In genomic region chr15:70569718-70570231, GRCh38 we compare ENCODE assay signal across 2 cellular contexts.
TF ChIP-seq lines count a peak whose summit lies in the region.

No MANE protein-coding gene starts in this region.

TF ChIP-seq in SK-N-SH treated with all-trans-retinoic acid at 6 μM for 48 hours, 23 proteins besides CTCF, POLR2A, EP300 and RAD21 (continued from another document):
- TF ChIP-seq, protein P1, sequence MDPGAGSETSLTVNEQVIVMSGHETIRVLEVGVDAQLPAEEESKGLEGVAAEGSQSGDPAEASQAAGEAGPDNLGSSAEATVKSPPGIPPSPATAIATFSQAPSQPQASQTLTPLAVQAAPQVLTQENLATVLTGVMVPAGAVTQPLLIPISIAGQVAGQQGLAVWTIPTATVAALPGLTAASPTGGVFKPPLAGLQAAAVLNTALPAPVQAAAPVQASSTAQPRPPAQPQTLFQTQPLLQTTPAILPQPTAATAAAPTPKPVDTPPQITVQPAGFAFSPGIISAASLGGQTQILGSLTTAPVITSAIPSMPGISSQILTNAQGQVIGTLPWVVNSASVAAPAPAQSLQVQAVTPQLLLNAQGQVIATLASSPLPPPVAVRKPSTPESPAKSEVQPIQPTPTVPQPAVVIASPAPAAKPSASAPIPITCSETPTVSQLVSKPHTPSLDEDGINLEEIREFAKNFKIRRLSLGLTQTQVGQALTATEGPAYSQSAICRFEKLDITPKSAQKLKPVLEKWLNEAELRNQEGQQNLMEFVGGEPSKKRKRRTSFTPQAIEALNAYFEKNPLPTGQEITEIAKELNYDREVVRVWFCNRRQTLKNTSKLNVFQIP (CRISPR knock-in tag; IDR thresholded peaks at IDR 0.05; ENCODE audit: borderline replicate concordance, low read depth): no peak
- TF ChIP-seq ZNF8 (CRISPR knock-in tag; IDR thresholded peaks at IDR 0.05): no peak

TF ChIP-seq in SK-N-SH, 30 proteins besides CTCF, POLR2A, EP300 and RAD21 (continued from another document):
- no peak for TF ChIP-seq PBX3 (IDR thresholded peaks at IDR 0.05)
- TF ChIP-seq, protein P2, sequence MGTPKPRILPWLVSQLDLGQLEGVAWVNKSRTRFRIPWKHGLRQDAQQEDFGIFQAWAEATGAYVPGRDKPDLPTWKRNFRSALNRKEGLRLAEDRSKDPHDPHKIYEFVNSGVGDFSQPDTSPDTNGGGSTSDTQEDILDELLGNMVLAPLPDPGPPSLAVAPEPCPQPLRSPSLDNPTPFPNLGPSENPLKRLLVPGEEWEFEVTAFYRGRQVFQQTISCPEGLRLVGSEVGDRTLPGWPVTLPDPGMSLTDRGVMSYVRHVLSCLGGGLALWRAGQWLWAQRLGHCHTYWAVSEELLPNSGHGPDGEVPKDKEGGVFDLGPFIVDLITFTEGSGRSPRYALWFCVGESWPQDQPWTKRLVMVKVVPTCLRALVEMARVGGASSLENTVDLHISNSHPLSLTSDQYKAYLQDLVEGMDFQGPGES (IDR thresholded peaks at IDR 0.05; ENCODE audit: low read depth, low read length): no peak
- no peak for TF ChIP-seq FOSL2 (IDR thresholded peaks at IDR 0.05; ENCODE audit: borderline replicate concordance, low read depth)
- no peak for TF ChIP-seq YY1 (IDR thresholded peaks at IDR 0.05; ENCODE audit: low read depth)
- TF ChIP-seq TCF12 (IDR thresholded peaks at IDR 0.05): no peak
- no peak for TF ChIP-seq SMC3 (IDR thresholded peaks at IDR 0.05; ENCODE audit: low read depth, low read length)
- TF ChIP-seq, protein P3, sequence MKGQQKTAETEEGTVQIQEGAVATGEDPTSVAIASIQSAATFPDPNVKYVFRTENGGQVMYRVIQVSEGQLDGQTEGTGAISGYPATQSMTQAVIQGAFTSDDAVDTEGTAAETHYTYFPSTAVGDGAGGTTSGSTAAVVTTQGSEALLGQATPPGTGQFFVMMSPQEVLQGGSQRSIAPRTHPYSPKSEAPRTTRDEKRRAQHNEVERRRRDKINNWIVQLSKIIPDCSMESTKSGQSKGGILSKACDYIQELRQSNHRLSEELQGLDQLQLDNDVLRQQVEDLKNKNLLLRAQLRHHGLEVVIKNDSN (IDR thresholded peaks at IDR 0.05; ENCODE audit: borderline replicate concordance, low read depth): no peak
- TF ChIP-seq, protein P4, sequence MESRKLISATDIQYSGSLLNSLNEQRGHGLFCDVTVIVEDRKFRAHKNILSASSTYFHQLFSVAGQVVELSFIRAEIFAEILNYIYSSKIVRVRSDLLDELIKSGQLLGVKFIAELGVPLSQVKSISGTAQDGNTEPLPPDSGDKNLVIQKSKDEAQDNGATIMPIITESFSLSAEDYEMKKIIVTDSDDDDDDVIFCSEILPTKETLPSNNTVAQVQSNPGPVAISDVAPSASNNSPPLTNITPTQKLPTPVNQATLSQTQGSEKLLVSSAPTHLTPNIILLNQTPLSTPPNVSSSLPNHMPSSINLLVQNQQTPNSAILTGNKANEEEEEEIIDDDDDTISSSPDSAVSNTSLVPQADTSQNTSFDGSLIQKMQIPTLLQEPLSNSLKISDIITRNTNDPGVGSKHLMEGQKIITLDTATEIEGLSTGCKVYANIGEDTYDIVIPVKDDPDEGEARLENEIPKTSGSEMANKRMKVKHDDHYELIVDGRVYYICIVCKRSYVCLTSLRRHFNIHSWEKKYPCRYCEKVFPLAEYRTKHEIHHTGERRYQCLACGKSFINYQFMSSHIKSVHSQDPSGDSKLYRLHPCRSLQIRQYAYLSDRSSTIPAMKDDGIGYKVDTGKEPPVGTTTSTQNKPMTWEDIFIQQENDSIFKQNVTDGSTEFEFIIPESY (IDR thresholded peaks at IDR 0.05; ENCODE audit: borderline replicate concordance, low read depth): no peak
- TF ChIP-seq REST (IDR thresholded peaks at IDR 0.05; ENCODE audit: low read depth, low read length): no peak
- TF ChIP-seq, protein P5, sequence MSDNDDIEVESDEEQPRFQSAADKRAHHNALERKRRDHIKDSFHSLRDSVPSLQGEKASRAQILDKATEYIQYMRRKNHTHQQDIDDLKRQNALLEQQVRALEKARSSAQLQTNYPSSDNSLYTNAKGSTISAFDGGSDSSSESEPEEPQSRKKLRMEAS (IDR thresholded peaks at IDR 0.05; ENCODE audit: low read depth): no peak
- TF ChIP-seq GATA2 (CRISPR knock-in tag; IDR thresholded peaks at IDR 0.05): no peak
